ENCODE assay signal across 23 cellular contexts in genomic region chr2:153197635-153198386, GRCh38.
DNase-seq lines count a peak whose midpoint lies in the region; ATAC-seq and TF ChIP-seq lines count a peak whose summit lies in the region.
"Had no signal": no experiment of that assay in that cellular context is flagged by ENCODE, and none has a peak within 500 bp of the region (broad histone marks: within the 10 kb centered on the region; RNA-seq: fewer than 3 reads in every experiment).

No MANE protein-coding gene starts in this region.

- DNase-seq in endodermal cell: peak; percentile 45
- DNase-seq in mesenteric fat pad (ENCODE audit: low spot score): peak; percentile 55
- DNase-seq in sciatic nerve (ENCODE audit: low spot score): no peak
- no peak for DNase-seq in KG1 (lab: John Stamatoyannopoulos, UW)
- DNase-seq in tibial artery: no peak
- no peak for DNase-seq in left ventricle myocardium inferior
- DNase-seq: 8988T; ACHN; AML-193; BE2C; CD4-positive, alpha-beta T cell; CD8-positive, alpha-beta memory T cell; DMS 273 treated with DMSO at 0.1 percent for 48 hours; DMS79; EL; GDM1; GM23248; H7; HCEC 1CT had no signal

- no peaks in the 10 kb centered on the region for H3K9me3 ChIP-seq in endodermal cell (ENCODE audit: control insufficient read depth, low read length)
- H3K9me3 ChIP-seq in tibial artery: peaks cover 0 to 5% (median 0%) of the 10 kb centered on the region in 3 donors
- H3K9me3 ChIP-seq in left ventricle myocardium inferior (replicated peaks): peaks cover 27% of the 10 kb centered on the region
- H3K9me3 ChIP-seq: A549, BE2C had no signal

- no peaks in the 10 kb centered on the region for H3K36me3 ChIP-seq in endodermal cell (ENCODE audit: control insufficient read depth, insufficient read depth, low read length)
- H3K36me3 ChIP-seq in tibial artery: no peaks in the 10 kb centered on the region
- no peaks in the 10 kb centered on the region for H3K36me3 ChIP-seq in left ventricle myocardium inferior
- H3K36me3 ChIP-seq: BE2C; BLaER1 treated with 17β-estradiol and CSF1 and Interleukin-3, amounts not matched to agents 10 nM and 100 nM had no signal

- H3K36me3 Mint-ChIP-seq in endodermal cell (ENCODE audit: low read depth): no peaks in the 10 kb centered on the region
- H3K36me3 Mint-ChIP-seq: CD14-positive monocyte; CD8-positive, alpha-beta memory T cell had no signal

- no peak overlapping the region for H3K9ac ChIP-seq in endodermal cell (ENCODE audit: extremely low read depth, low read length, poor library complexity, severe bottlenecking)
- H3K9ac ChIP-seq: BLaER1 treated with 17β-estradiol and CSF1 and Interleukin-3, amounts not matched to agents 10 nM and 100 nM; GM23248 had no signal

- H3K4me3 Mint-ChIP-seq in endodermal cell: no peak overlapping the region
- H3K4me3 Mint-ChIP-seq: CD14-positive monocyte; CD4-positive, alpha-beta T cell; CD8-positive, alpha-beta memory T cell had no signal

- H3K27me3 Mint-ChIP-seq in endodermal cell (ENCODE audit: insufficient read depth): no peaks in the 10 kb centered on the region
- H3K27me3 Mint-ChIP-seq: CD4-positive, alpha-beta T cell had no signal

- WGBS in endodermal cell (ENCODE audit: insufficient coverage in 1 of 2, insufficient read length in 1 of 2), 2 experiments: 93 to 97% methylated on average over 6 to 10 of the region's 10 CpGs

- H3K9me3 Mint-ChIP-seq in endodermal cell: no peaks in the 10 kb centered on the region

- peak; percentile 20 for ATAC-seq in sciatic nerve
- ATAC-seq: A549, GM12878 had no signal

- TF ChIP-seq CTCF in endodermal cell (conservative IDR thresholded peaks at IDR 0.05) (no peak), tibial artery (IDR thresholded peaks at IDR 0.05) (no peak), left ventricle myocardium inferior (IDR thresholded peaks at IDR 0.05; ENCODE audit: borderline replicate concordance) (no peak)

- no peaks in the 10 kb centered on the region for H3K27me3 ChIP-seq in endodermal cell (ENCODE audit: control insufficient read depth, insufficient read depth, low read length, poor library complexity, severe bottlenecking)
- H3K27me3 ChIP-seq in tibial artery: no peaks in the 10 kb centered on the region
- H3K27me3 ChIP-seq in left ventricle myocardium inferior (ENCODE audit: low read depth): no peaks in the 10 kb centered on the region
- H3K27me3 ChIP-seq: BE2C; BLaER1 treated with 17β-estradiol and CSF1 and Interleukin-3, amounts not matched to agents 10 nM and 100 nM had no signal

- H3K4me3 ChIP-seq in endodermal cell (ENCODE audit: low read length): no peak overlapping the region
- no peak overlapping the region for H3K4me3 ChIP-seq in tibial artery
- no peak overlapping the region for H3K4me3 ChIP-seq in left ventricle myocardium inferior
- H3K4me3 ChIP-seq: A549; BLaER1 treated with 17β-estradiol and CSF1 and Interleukin-3, amounts not matched to agents 10 nM and 100 nM; GM12878; GM23248 had no signal

- H3K27ac Mint-ChIP-seq in endodermal cell: no peak overlapping the region
- H3K27ac Mint-ChIP-seq: CD14-positive monocyte; CD4-positive, alpha-beta T cell; CD8-positive, alpha-beta memory T cell had no signal

- intact Hi-C loops in sciatic nerve (cut with DNase I) (no loop called here), tibial artery (cut with DNase I; ENCODE audit: low total_unique reads) (no loop called here), left ventricle myocardium inferior (cut with micrococcal nuclease) (no loop called here)

- H3K27ac ChIP-seq in endodermal cell (ENCODE audit: low read depth, low read length): no peak overlapping the region
- H3K27ac ChIP-seq in tibial artery: no peak overlapping the region
- H3K27ac ChIP-seq in left ventricle myocardium inferior (replicated peaks): no peak overlapping the region
- H3K27ac ChIP-seq: A549; BLaER1 treated with 17β-estradiol and CSF1 and Interleukin-3, amounts not matched to agents 10 nM and 100 nM; GM23248 had no signal

- H3K4me1 Mint-ChIP-seq in endodermal cell: no peaks in the 10 kb centered on the region
- H3K4me1 Mint-ChIP-seq: CD14-positive monocyte; CD8-positive, alpha-beta memory T cell had no signal

- H3K4me1 ChIP-seq in endodermal cell (ENCODE audit: control insufficient read depth, insufficient read depth, low read length) (no peaks in the 10 kb centered on the region), tibial artery (no peaks in the 10 kb centered on the region), left ventricle myocardium inferior (no peaks in the 10 kb centered on the region)
- H3K4me1 ChIP-seq: A549; BE2C; BLaER1 treated with 17β-estradiol and CSF1 and Interleukin-3, amounts not matched to agents 10 nM and 100 nM had no signal

Comparison
In these comparisons a context has a peak if more than half of its experiments do, and no peak if none do; other contexts are left out.
1. DNase-seq: peak in endodermal cell (single experiment) and mesenteric fat pad (single experiment); none in sciatic nerve (single experiment), KG1 (single experiment), tibial artery (0 of 2) and left ventricle myocardium inferior (single experiment).